9 cellular contexts compared by ENCODE assay signal in genomic region chr14:91349481-91350074, GRCh38.
DNase-seq lines count a peak whose midpoint lies in the region; ATAC-seq and TF ChIP-seq lines count a peak whose summit lies in the region.
"Had no signal": no experiment of that assay in that cellular context is flagged by ENCODE, and none has a peak within 500 bp of the region (broad histone marks: within the 10 kb centered on the region; RNA-seq: fewer than 3 reads in every experiment).

No MANE protein-coding gene starts in this region.

- H3K4me3 ChIP-seq in GM12864 (ENCODE audit: low read depth, low read length) = peak overlapping the region; percentile 9; the same call in 1 of the 2 replicates
- H3K4me3 ChIP-seq in colonic mucosa = no peak overlapping the region
- H3K4me3 ChIP-seq in foreskin fibroblast (ENCODE audit: low read depth in 1 of 2, low read length in 2 of 2) = no peak overlapping the region
- H3K4me3 ChIP-seq: cardiac muscle cell had no signal

- no peaks in the 10 kb centered on the region for H3K9me3 ChIP-seq in colonic mucosa

- peak overlapping the region; percentile 83 to 88 for H3K4me3 Mint-ChIP-seq in effector memory CD8-positive, alpha-beta T cell
- H3K4me3 Mint-ChIP-seq in stimulated activated naive CD8-positive, alpha-beta T cell treated with anti-CD3 and anti-CD28 coated beads, Interleukin-15, amount 100 ng/mL, for 72 hours = peak overlapping the region; percentile 82

- H3K36me3 ChIP-seq in colonic mucosa = no peaks in the 10 kb centered on the region
- H3K36me3 ChIP-seq: cardiac muscle cell had no signal

- H3K27ac ChIP-seq in colonic mucosa = no peak overlapping the region
- H3K27ac ChIP-seq: cardiac muscle cell had no signal

- H3K27me3 ChIP-seq in colonic mucosa = no peaks in the 10 kb centered on the region

- no peaks in the 10 kb centered on the region for H3K4me1 ChIP-seq in colonic mucosa

- H3K36me3 Mint-ChIP-seq in effector memory CD8-positive, alpha-beta T cell (ENCODE audit: insufficient read depth) = peaks cover 75% of the 10 kb centered on the region

- H3K27ac Mint-ChIP-seq in effector memory CD8-positive, alpha-beta T cell = peak overlapping the region; percentile 97 to 99
- H3K27ac Mint-ChIP-seq in stimulated activated naive CD8-positive, alpha-beta T cell treated with anti-CD3 and anti-CD28 coated beads, Interleukin-15, amount 100 ng/mL, for 72 hours = peak overlapping the region; percentile 29 to 79

- no peaks in the 10 kb centered on the region for H3K27me3 Mint-ChIP-seq in effector memory CD8-positive, alpha-beta T cell
- no peaks in the 10 kb centered on the region for H3K27me3 Mint-ChIP-seq in stimulated activated naive CD8-positive, alpha-beta T cell treated with anti-CD3 and anti-CD28 coated beads, Interleukin-15, amount 100 ng/mL, for 72 hours

- peaks cover 76 to 86% of the 10 kb centered on the region in 2 donors for H3K4me1 Mint-ChIP-seq in effector memory CD8-positive, alpha-beta T cell (ENCODE audit: low read depth in 2 of 2)
- H3K4me1 Mint-ChIP-seq in stimulated activated naive CD8-positive, alpha-beta T cell treated with anti-CD3 and anti-CD28 coated beads, Interleukin-15, amount 100 ng/mL, for 72 hours = peaks cover 94% of the 10 kb centered on the region

- TF ChIP-seq CTCF in GM12864 (IDR thresholded peaks at IDR 0.05; ENCODE audit: low read depth, low read length, missing control alignments) = no peak
- no peak for TF ChIP-seq CTCF in colonic mucosa (IDR thresholded peaks at IDR 0.05)
- no peak for TF ChIP-seq CTCF in foreskin fibroblast (IDR thresholded peaks at IDR 0.05; ENCODE audit: low read depth, low read length)

- peak overlapping the region in 1 of 2 donors; percentile 18 for H3K9ac ChIP-seq in colonic mucosa (ENCODE audit: low read depth in 2 of 2, low read length in 2 of 2)

- peak; percentile 60 for ATAC-seq in HG02588 (IDR thresholded peaks at IDR 0.05; ENCODE audit: unreplicated experiment)
- peak; percentile 71 for ATAC-seq in effector memory CD8-positive, alpha-beta T cell (replicated peaks)
- ATAC-seq in stimulated activated naive CD8-positive, alpha-beta T cell treated with anti-CD3 and anti-CD28 coated beads, Interleukin-15, amount 100 ng/mL, for 72 hours = peak; percentile 89

- intact Hi-C loops in colonic mucosa (cut with DNase I) (no loop called here), posterior vena cava (cut with DNase I) (no loop called here)

- H3K9me3 Mint-ChIP-seq in effector memory CD8-positive, alpha-beta T cell = no peaks in the 10 kb centered on the region
- no peaks in the 10 kb centered on the region for H3K9me3 Mint-ChIP-seq in stimulated activated naive CD8-positive, alpha-beta T cell treated with anti-CD3 and anti-CD28 coated beads, Interleukin-15, amount 100 ng/mL, for 72 hours

- peak; percentile 83 for DNase-seq in GM12864 (ENCODE audit: low read depth)
- peak; percentile 70 for DNase-seq in T-helper 22 cell (ENCODE audit: low read depth)
- peak; percentile 62 to 66 (median 65) for DNase-seq in effector memory CD8-positive, alpha-beta T cell
- peak; percentile 65 to 85 for DNase-seq in stimulated activated naive CD8-positive, alpha-beta T cell treated with anti-CD3 and anti-CD28 coated beads, Interleukin-15, amount 100 ng/mL, for 72 hours
- DNase-seq in colonic mucosa = no peak
- no peak for DNase-seq in foreskin fibroblast
- no peak for DNase-seq in posterior vena cava (ENCODE audit: low spot score)

Comparison
In these comparisons a context has a peak if more than half of its experiments do, and no peak if none do; other contexts are left out.
1. DNase-seq: peak in GM12864 (single experiment), T-helper 22 cell (single experiment), effector memory CD8-positive, alpha-beta T cell (3 of 3) and stimulated activated naive CD8-positive, alpha-beta T cell treated with anti-CD3 and anti-CD28 coated beads, Interleukin-15, amount 100 ng/mL, for 72 hours (2 of 2); none in colonic mucosa (single experiment), foreskin fibroblast (0 of 2) and posterior vena cava (single experiment).
2. Peak in every context shown above with its lines, with median percentiles within 50 percentile points of each other: ATAC-seq.